In genomic region chr2:192267484-192267883, GRCh38 we compare ENCODE assay signal across 1 cellular context.
TF ChIP-seq lines count a peak whose summit lies in the region.

No MANE protein-coding gene starts in this region.

TF ChIP-seq in SK-N-SH, 30 proteins besides CTCF, POLR2A, EP300 and RAD21 (continued from another document):
- TF ChIP-seq, protein P1, sequence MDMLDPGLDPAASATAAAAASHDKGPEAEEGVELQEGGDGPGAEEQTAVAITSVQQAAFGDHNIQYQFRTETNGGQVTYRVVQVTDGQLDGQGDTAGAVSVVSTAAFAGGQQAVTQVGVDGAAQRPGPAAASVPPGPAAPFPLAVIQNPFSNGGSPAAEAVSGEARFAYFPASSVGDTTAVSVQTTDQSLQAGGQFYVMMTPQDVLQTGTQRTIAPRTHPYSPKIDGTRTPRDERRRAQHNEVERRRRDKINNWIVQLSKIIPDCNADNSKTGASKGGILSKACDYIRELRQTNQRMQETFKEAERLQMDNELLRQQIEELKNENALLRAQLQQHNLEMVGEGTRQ (IDR thresholded peaks at IDR 0.05; ENCODE audit: borderline replicate concordance, low read depth, low read length): no peak
- TF ChIP-seq JUND (IDR thresholded peaks at IDR 0.05) (peak; percentile 83), TCF12 (IDR thresholded peaks at IDR 0.05) (peak; percentile 69), SMC3 (IDR thresholded peaks at IDR 0.05; ENCODE audit: low read depth, low read length) (no peak), RXRA (IDR thresholded peaks at IDR 0.05; ENCODE audit: borderline replicate concordance, low read depth) (peak; percentile 36; the same call in 1 of the 2 replicates), CHD2 (IDR thresholded peaks at IDR 0.05; ENCODE audit: low read length, partially characterized antibody) (no peak), NFIC (IDR thresholded peaks at IDR 0.05; ENCODE audit: borderline replicate concordance) (peak; percentile 94), IRF3 (IDR thresholded peaks at IDR 0.05; ENCODE audit: low read depth, low read length) (no peak)
TF ChIP-seq in SK-N-SH: peak in this region for 9.
